In the genomic region with DNA sequence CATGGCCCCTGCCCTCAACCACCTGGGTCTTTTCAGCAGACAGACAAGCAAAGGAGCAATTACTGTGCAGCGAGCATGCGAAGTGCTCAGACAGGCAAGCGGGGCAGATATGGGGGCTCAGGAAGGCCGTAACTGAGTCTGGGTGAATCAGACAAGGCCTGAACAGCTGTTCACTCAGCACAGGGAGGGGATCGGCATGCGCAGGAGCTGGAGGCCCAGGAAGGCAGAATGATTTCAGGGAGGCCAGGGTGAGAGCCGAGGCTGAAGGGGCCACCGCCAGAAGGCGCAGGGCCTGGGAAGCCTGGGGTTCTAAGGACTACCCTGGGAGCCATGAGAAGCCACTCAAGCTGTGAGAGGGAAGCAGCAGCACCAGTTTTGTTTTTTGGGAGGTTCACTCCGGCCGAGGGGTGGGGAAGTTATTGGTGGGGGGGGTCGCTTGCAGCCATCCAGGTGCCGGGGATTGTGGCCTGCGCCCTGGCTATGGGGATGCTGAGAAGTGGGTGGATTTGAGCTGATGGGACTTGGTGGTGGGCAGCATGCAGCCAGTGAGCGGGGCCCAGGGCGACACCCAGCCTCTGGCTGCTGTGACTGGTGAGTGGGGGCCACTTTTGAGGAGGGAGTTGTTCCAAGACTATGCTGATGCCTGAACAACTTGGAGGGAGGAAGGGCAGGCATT, we compare ENCODE assay signal across 25 cellular contexts.
DNase-seq lines count a peak whose midpoint lies in the region; ATAC-seq lines count a peak whose summit lies in the region.
"Had no signal": no experiment of that assay in that cellular context is flagged by ENCODE, and none has a peak within 500 bp of the region (broad histone marks: within the 10 kb centered on the region; RNA-seq: fewer than 3 reads in every experiment).

No MANE protein-coding gene starts in this region.

- CTCF ChIA-PET in activated CD4-positive, alpha-beta T cell treated with anti-CD3 and anti-CD28 coated beads for 36 hours (lab: Charles Lee): no interaction called here

- no peak overlapping the region for H3K27ac Mint-ChIP-seq in activated CD4-positive, alpha-beta T cell treated with anti-CD3 and anti-CD28 coated beads for 36 hours
- H3K27ac Mint-ChIP-seq: activated CD4-positive, alpha-beta T cell treated with anti-CD3 and anti-CD28 coated beads, Interleukin-2, amount 10 ng/mL, durations not matched to agents 7 days and 5 days; activated T-cell treated with anti-CD3 and anti-CD28 coated beads, Interleukin-2, amount 50 U/mL, for 72 hours; CD4-positive, alpha-beta T cell; progenitor cell of endocrine pancreas; T-helper 2 cell treated with Interferon-gamma antibody and Interleukin-4, amounts not matched to agents 5 μg/mL and 100 μg/mL, for 36 hours had no signal

- peaks cover 2% of the 10 kb centered on the region for H3K27me3 Mint-ChIP-seq in activated CD4-positive, alpha-beta T cell treated with anti-CD3 and anti-CD28 coated beads for 36 hours
- peaks cover 3% of the 10 kb centered on the region for H3K27me3 Mint-ChIP-seq in activated T-cell treated with anti-CD3 and anti-CD28 coated beads, Interleukin-2, amount 50 U/mL, for 4 hours (ENCODE audit: low read depth)

- peak; percentile 37 for DNase-seq in mesenteric fat pad (ENCODE audit: low spot score)
- DNase-seq in activated CD4-positive, alpha-beta T cell treated with anti-CD3 and anti-CD28 coated beads for 36 hours: no peak
- no peak for DNase-seq in NCI-H128 (lab: John Stamatoyannopoulos, UW; ENCODE audit: unreplicated experiment)
- DNase-seq in activated T-cell treated with anti-CD3 and anti-CD28 coated beads, Interleukin-2, amount 50 U/mL, for 4 hours: no peak
- DNase-seq: activated CD4-positive, alpha-beta T cell treated with anti-CD3 and anti-CD28 coated beads, Interleukin-2, amount 10 ng/mL, durations not matched to agents 7 days and 5 days; activated naive CD4-positive, alpha-beta T cell; adrenal gland; AML-193; CD4-positive, alpha-beta T cell; GOT3; mesenchymal stem cell; NCI-H1092 treated with DMSO at 0.1 percent for 48 hours; NCI-H187 treated with DMSO at 0.1 percent for 48 hours; Right ventricle myocardium superior; stimulated activated naive CD4-positive, alpha-beta T cell; thyroid gland had no signal

- peak; percentile 29 for ATAC-seq in GM18511 (IDR thresholded peaks at IDR 0.05; ENCODE audit: unreplicated experiment)
- ATAC-seq in GM21390 (IDR thresholded peaks at IDR 0.05; ENCODE audit: unreplicated experiment): peak; percentile 16
- peak; percentile 23 for ATAC-seq in HG03159 (IDR thresholded peaks at IDR 0.05; ENCODE audit: unreplicated experiment)
- ATAC-seq in activated CD4-positive, alpha-beta T cell treated with anti-CD3 and anti-CD28 coated beads for 36 hours: no peak
- ATAC-seq in HG02970 (IDR thresholded peaks at IDR 0.05; ENCODE audit: low FRiP score, unreplicated experiment): no peak
- no peak for ATAC-seq in activated T-cell treated with anti-CD3 and anti-CD28 coated beads, Interleukin-2, amount 50 U/mL, for 4 hours
- ATAC-seq: activated T-cell treated with anti-CD3 and anti-CD28 coated beads, Interleukin-2, amount 50 U/mL, for 72 hours; sciatic nerve had no signal

- intact Hi-C loops in activated CD4-positive, alpha-beta T cell treated with anti-CD3 and anti-CD28 coated beads for 36 hours (cut with DNase I, micrococcal nuclease): no loop called here

- H3K9me3 Mint-ChIP-seq in activated CD4-positive, alpha-beta T cell treated with anti-CD3 and anti-CD28 coated beads for 36 hours (ENCODE audit: low read depth): no peaks in the 10 kb centered on the region
- no peaks in the 10 kb centered on the region for H3K9me3 Mint-ChIP-seq in activated T-cell treated with anti-CD3 and anti-CD28 coated beads, Interleukin-2, amount 50 U/mL, for 4 hours
- H3K9me3 Mint-ChIP-seq: activated CD4-positive, alpha-beta T cell treated with anti-CD3 and anti-CD28 coated beads, Interleukin-2, amount 10 ng/mL, durations not matched to agents 7 days and 5 days; activated T-cell treated with anti-CD3 and anti-CD28 coated beads, Interleukin-2, amount 50 U/mL, for 72 hours; CD4-positive, alpha-beta T cell; T-helper 2 cell treated with Interferon-gamma antibody and Interleukin-4, amounts not matched to agents 5 μg/mL and 100 μg/mL, for 36 hours had no signal

- POLR2A ChIA-PET in activated CD4-positive, alpha-beta T cell treated with anti-CD3 and anti-CD28 coated beads for 36 hours (lab: Charles Lee): no interaction called here

- no peaks in the 10 kb centered on the region for H3K36me3 Mint-ChIP-seq in activated CD4-positive, alpha-beta T cell treated with anti-CD3 and anti-CD28 coated beads for 36 hours (ENCODE audit: low read depth)
- no peaks in the 10 kb centered on the region for H3K36me3 Mint-ChIP-seq in activated T-cell treated with anti-CD3 and anti-CD28 coated beads, Interleukin-2, amount 50 U/mL, for 4 hours (ENCODE audit: insufficient read depth)
- H3K36me3 Mint-ChIP-seq: brain had no signal

- H3K4me3 Mint-ChIP-seq in activated CD4-positive, alpha-beta T cell treated with anti-CD3 and anti-CD28 coated beads for 36 hours: no peak overlapping the region
- no peak overlapping the region for H3K4me3 Mint-ChIP-seq in activated T-cell treated with anti-CD3 and anti-CD28 coated beads, Interleukin-2, amount 50 U/mL, for 4 hours
- H3K4me3 Mint-ChIP-seq: activated CD4-positive, alpha-beta T cell treated with anti-CD3 and anti-CD28 coated beads, Interleukin-2, amount 10 ng/mL, durations not matched to agents 7 days and 5 days; activated T-cell treated with anti-CD3 and anti-CD28 coated beads, Interleukin-2, amount 50 U/mL, for 72 hours; brain; CD4-positive, alpha-beta T cell; T-helper 2 cell treated with Interferon-gamma antibody and Interleukin-4, amounts not matched to agents 5 μg/mL and 100 μg/mL, for 36 hours had no signal

- H3K4me1 Mint-ChIP-seq in activated CD4-positive, alpha-beta T cell treated with anti-CD3 and anti-CD28 coated beads for 36 hours: no peaks in the 10 kb centered on the region
- H3K4me1 Mint-ChIP-seq in activated T-cell treated with anti-CD3 and anti-CD28 coated beads, Interleukin-2, amount 50 U/mL, for 4 hours (ENCODE audit: low read depth): no peaks in the 10 kb centered on the region
- H3K4me1 Mint-ChIP-seq: activated CD4-positive, alpha-beta T cell treated with anti-CD3 and anti-CD28 coated beads, Interleukin-2, amount 10 ng/mL, durations not matched to agents 7 days and 5 days had no signal

Comparison
In these comparisons a context has a peak if more than half of its experiments do, and no peak if none do; other contexts are left out.
1. ATAC-seq: peak in GM18511 (single experiment), GM21390 (single experiment) and HG03159 (single experiment); none in activated CD4-positive, alpha-beta T cell treated with anti-CD3 and anti-CD28 coated beads for 36 hours (single experiment), HG02970 (single experiment) and activated T-cell treated with anti-CD3 and anti-CD28 coated beads, Interleukin-2, amount 50 U/mL, for 4 hours (0 of 2).